In the genomic region with DNA sequence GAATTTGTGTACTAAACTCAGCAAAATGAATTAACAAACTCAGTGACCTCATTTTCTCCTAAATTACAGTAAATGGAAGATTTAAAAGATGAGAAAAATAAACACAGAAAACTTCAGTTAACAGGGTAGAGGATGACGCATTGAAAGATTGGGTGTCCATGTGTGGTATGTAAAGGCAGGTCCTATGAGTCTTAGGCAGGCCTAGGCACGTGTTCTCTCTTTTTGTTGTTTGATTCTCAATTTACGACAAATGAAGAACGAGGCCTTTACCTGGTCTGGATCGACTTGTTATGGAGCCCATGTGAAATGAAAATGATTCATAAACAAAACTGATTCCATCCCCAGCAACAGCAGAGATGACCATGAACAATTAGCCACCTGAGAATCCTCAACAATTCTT, we compare ENCODE assay signal across 12 cellular contexts. TPM values are rescaled to one million over a fixed set of nuclear protein-coding genes. Genes with fewer than 3 reads are reported as not detected.
A peak's percentile ranks its signal among the peaks of the same experiment; 100 is the strongest.
DNase-seq lines count a peak whose midpoint lies in the region; ATAC-seq, FAIRE-seq and TF ChIP-seq lines count a peak whose summit lies in the region.
"Not testable (repeated sequence)": the region's sequence is repeated elsewhere in the genome, so short reads cannot be mapped to it uniquely, and the experiment has no call there.
"Had no signal": no experiment of that assay in that cellular context is flagged by ENCODE, and none has a peak within 500 bp of the region (broad histone marks: within the 10 kb centered on the region; RNA-seq: fewer than 3 reads in every experiment).

No MANE protein-coding gene starts in this region.

- intact Hi-C loops in pancreas (cut with DNase I) = not testable (repeated sequence)

- DNase-seq in HT1080 (ENCODE audit: low read depth) = peak; percentile 0
- DNase-seq in bronchial epithelial cell (ENCODE audit: low read depth) = peak; percentile 52
- DNase-seq in epithelial cell of prostate (ENCODE audit: low read depth, low spot score) = peak; percentile 27
- peak; percentile 30 to 52 for DNase-seq in foreskin keratinocyte
- DNase-seq in pancreas = not testable (repeated sequence)

- H3K27me3 ChIP-seq in bronchial epithelial cell (ENCODE audit: control insufficient read depth, insufficient read depth, low read length); foreskin keratinocyte; pancreas: not testable (repeated sequence)

- peak; percentile 48 for ATAC-seq in foreskin keratinocyte
- ATAC-seq in pancreas = not testable (repeated sequence)

- not testable (repeated sequence) for H3K9me3 ChIP-seq in pancreas

- FAIRE-seq in bronchial epithelial cell (lab: Jason Lieb, UNC) = not testable (repeated sequence)
- peak; percentile 45 for FAIRE-seq in pancreas (lab: Jason Lieb, UNC)

- H3K4me1 ChIP-seq in foreskin keratinocyte, pancreas: not testable (repeated sequence)

- H3K27ac ChIP-seq in epithelial cell of prostate, foreskin keratinocyte, pancreas: not testable (repeated sequence)

- not testable (repeated sequence) for TF ChIP-seq CTCF in bronchial epithelial cell (IDR thresholded peaks at IDR 0.05; ENCODE audit: insufficient read depth, low read length, severe bottlenecking); foreskin keratinocyte (conservative IDR thresholded peaks at IDR 0.05); pancreas (IDR thresholded peaks at IDR 0.05)

- H3K36me3 ChIP-seq in bronchial epithelial cell (ENCODE audit: control insufficient read depth, insufficient read depth, low read length); pancreas: not testable (repeated sequence)

- WGBS in pancreas, 2 donors = 61 to 80% methylated on average over 5 of the region's 5 CpGs

- H3K4me3 ChIP-seq in bronchial epithelial cell (ENCODE audit: low read depth, low read length); pancreas: not testable (repeated sequence)

RNA-seq across cellular contexts. Expression of gene RAB6C, which starts 37.2 kb away (rescaled TPM):
- not detected in 2 replicates for total RNA-seq in HT1080 (2014; rRNA removed; shearing (Covaris generic))
- polyA plus RNA-seq in HT1080 (2015; cell fraction: cytosol; rRNA removed) = 0.02 TPM in 1 of 2 replicates, not detected in the other
- polyA plus RNA-seq in HT1080 (2015; cell fraction: nucleus; rRNA removed) = not detected in 2 replicates
- under 0.01 TPM in 1 of 2 replicates, not detected in the other for total RNA-seq in bronchial epithelial cell
- not detected in 2 replicates for total RNA-seq in foreskin keratinocyte
- polyA plus RNA-seq in foreskin keratinocyte = not detected in 2 replicates
- under 1 TPM in 1 of 6 donors, not detected in 5; 0.09 TPM for total RNA-seq in pancreas
- polyA plus RNA-seq in pancreas = under 1 TPM in 1 of 2 donors, not detected in 1; 0.12 TPM
- total RNA-seq: A172; B cell; Caco-2; Calu3; CD4-positive, alpha-beta T cell; CD8-positive, alpha-beta T cell had no signal
- polyA plus RNA-seq: BJ had no signal
